15 cellular contexts compared by ENCODE assay signal in genomic region chr6:33390173-33390572, GRCh38. TPM values are rescaled to one million over a fixed set of nuclear protein-coding genes. Genes with fewer than 3 reads are reported as not detected.
DNase-seq lines count a peak whose midpoint lies in the region; ATAC-seq and TF ChIP-seq lines count a peak whose summit lies in the region.
"Had no signal": no experiment of that assay in that cellular context is flagged by ENCODE, and none has a peak within 500 bp of the region (broad histone marks: within the 10 kb centered on the region; RNA-seq: fewer than 3 reads in every experiment).

No MANE protein-coding gene starts in this region.

- H2AFZ ChIP-seq in neural progenitor cell (replicated peaks) = peak overlapping the region; percentile 32

- no peak for DNase-seq in CD4-positive, alpha-beta memory T cell
- DNase-seq in neural progenitor cell (ENCODE audit: low spot score) = no peak
- DNase-seq in DMS53 (lab: John Stamatoyannopoulos, UW) = no peak
- no peak for DNase-seq in SK-N-DZ (ENCODE audit: low spot score)
- no peak for DNase-seq in Peyer's patch
- DNase-seq: activated effector memory CD4-positive, alpha-beta T cell treated with Interleukin-2 at 50 U/mL for 16 hours; DMS79 treated with DMSO at 0.1 percent for 48 hours; foreskin melanocyte; mesenchymal stem cell; NCI-H1436 treated with DMSO at 0.1 percent for 48 hours; NCI-H510A; PC-9 had no signal

- POLR2A ChIA-PET in CD4-positive, alpha-beta memory T cell (lab: Charles Lee; ENCODE audit: partially characterized antibody) = interaction anchor here (1.0 to 3.8 kb wide), 13 partner anchors 20 to 189 kb away, joined by 3 to 32 read pairs (median 9); partner anchors contain the start of genes BAK1, CUTA, PFDN6 and RGL2

- TF ChIP-seq CTCF in brain (conservative IDR thresholded peaks at IDR 0.05) (no peak), neural progenitor cell (IDR thresholded peaks at IDR 0.05) (no peak), Peyer's patch (IDR thresholded peaks at IDR 0.05) (no peak)

- no peak overlapping the region for H3K4me2 ChIP-seq in neural progenitor cell

- H3K9me3 ChIP-seq in CD4-positive, alpha-beta memory T cell (ENCODE audit: control insufficient read depth in 1 of 2, low read length in 2 of 2) = no peaks in the 10 kb centered on the region
- H3K9me3 ChIP-seq in neural progenitor cell (ENCODE audit: low read depth) (no peaks in the 10 kb centered on the region), Peyer's patch (no peaks in the 10 kb centered on the region)

- H3K9me3 Mint-ChIP-seq in CD4-positive, alpha-beta memory T cell = no peaks in the 10 kb centered on the region
- H3K9me3 Mint-ChIP-seq in IgD-negative memory B cell (no peaks in the 10 kb centered on the region), brain (peaks cover 0 to 4% (median 0%) of the 10 kb centered on the region in 5 experiments), neural progenitor cell (no peaks in the 10 kb centered on the region)

- no peak overlapping the region for H3K9ac ChIP-seq in neural progenitor cell

- no peak for TF ChIP-seq POLR2A in Peyer's patch (IDR thresholded peaks at IDR 0.05)

- no peak overlapping the region for H3K4me3 ChIP-seq in CD4-positive, alpha-beta memory T cell (ENCODE audit: low read length in 2 of 2)
- H3K4me3 ChIP-seq in neural progenitor cell (no peak overlapping the region), Peyer's patch (no peak overlapping the region)

- no peaks in the 10 kb centered on the region for H3K27me3 Mint-ChIP-seq in CD4-positive, alpha-beta memory T cell
- peaks cover 3% of the 10 kb centered on the region for H3K27me3 Mint-ChIP-seq in IgD-negative memory B cell
- H3K27me3 Mint-ChIP-seq in brain = peaks cover 3% of the 10 kb centered on the region
- H3K27me3 Mint-ChIP-seq in neural progenitor cell (ENCODE audit: insufficient read depth, low read depth) = peaks cover 5% of the 10 kb centered on the region

- CTCF ChIA-PET in CD4-positive, alpha-beta memory T cell (lab: Charles Lee; ENCODE audit: partially characterized antibody) = interaction anchor here (0.9 to 2.0 kb wide), 23 partner anchors 9 to 179 kb away, joined by 3 to 26 read pairs (median 5); partner anchors contain the start of genes B3GALT4, CUTA, RPS18 and VPS52

- H3K36me3 ChIP-seq in CD4-positive, alpha-beta memory T cell (ENCODE audit: insufficient read depth, low read length) = no peaks in the 10 kb centered on the region
- no peaks in the 10 kb centered on the region for H3K36me3 ChIP-seq in neural progenitor cell
- no peaks in the 10 kb centered on the region for H3K36me3 ChIP-seq in Peyer's patch

- peak overlapping the region; percentile 74 for H3K27ac ChIP-seq in CD4-positive, alpha-beta memory T cell (ENCODE audit: low read depth, low read length)
- no peak overlapping the region for H3K27ac ChIP-seq in neural progenitor cell
- peak overlapping the region in 1 of 4 donors; percentile 85 for H3K27ac ChIP-seq in Peyer's patch

- peaks cover 13% of the 10 kb centered on the region for H3F3A ChIP-seq in neural progenitor cell (ENCODE audit: low read depth)

- peak overlapping the region in 1 of 8 donors; percentile 86 for H3K4me3 Mint-ChIP-seq in CD4-positive, alpha-beta memory T cell
- H3K4me3 Mint-ChIP-seq in IgD-negative memory B cell = peak overlapping the region in 1 of 4 donors; percentile 42
- H3K4me3 Mint-ChIP-seq in brain = peak overlapping the region in 3 of 5 experiments; percentile 88 to 90 (median 89)
- H3K4me3 Mint-ChIP-seq in neural progenitor cell = peak overlapping the region; percentile 44

- no peaks in the 10 kb centered on the region for H3K36me3 Mint-ChIP-seq in CD4-positive, alpha-beta memory T cell
- H3K36me3 Mint-ChIP-seq in IgD-negative memory B cell (no peaks in the 10 kb centered on the region), brain (no peaks in the 10 kb centered on the region), neural progenitor cell (peaks cover 11% of the 10 kb centered on the region)

- H3K27me3 ChIP-seq in CD4-positive, alpha-beta memory T cell (ENCODE audit: insufficient read depth, low read length) = no peaks in the 10 kb centered on the region
- no peaks in the 10 kb centered on the region for H3K27me3 ChIP-seq in neural progenitor cell
- no peaks in the 10 kb centered on the region for H3K27me3 ChIP-seq in Peyer's patch

- H4K20me1 ChIP-seq in neural progenitor cell (ENCODE audit: low read depth) = peaks cover 26% of the 10 kb centered on the region

- H3K27ac Mint-ChIP-seq in CD4-positive, alpha-beta memory T cell = peak overlapping the region; percentile 52 to 98 (median 97)
- H3K27ac Mint-ChIP-seq in IgD-negative memory B cell (peak overlapping the region in 2 of 3 donors; percentile 98 to 99), brain (peak overlapping the region in 4 of 5 experiments; percentile 96 to 99 (median 99)), neural progenitor cell (no peak overlapping the region)

- H3K4me1 ChIP-seq in CD4-positive, alpha-beta memory T cell (ENCODE audit: insufficient read depth, low read length) = peaks cover 21% of the 10 kb centered on the region
- H3K4me1 ChIP-seq in neural progenitor cell = peaks cover 23% of the 10 kb centered on the region
- H3K4me1 ChIP-seq in Peyer's patch = peaks cover 0 to 9% (median 7%) of the 10 kb centered on the region in 4 donors

- no peak for ATAC-seq in GM19324 (IDR thresholded peaks at IDR 0.05; ENCODE audit: low FRiP score, unreplicated experiment)

- H3K79me2 ChIP-seq in neural progenitor cell (ENCODE audit: low read depth) = peaks cover 34% of the 10 kb centered on the region

- intact Hi-C loops in CD4-positive, alpha-beta memory T cell (cut with micrococcal nuclease) = loop anchor here (2.0 kb wide), 1 partner anchor 91 kb away; the partner anchor contains the start of gene RGL2

- peaks cover 22 to 37% (median 29%) of the 10 kb centered on the region in 4 donors for H3K4me1 Mint-ChIP-seq in CD4-positive, alpha-beta memory T cell
- H3K4me1 Mint-ChIP-seq in IgD-negative memory B cell = peaks cover 10 to 24% (median 23%) of the 10 kb centered on the region in 3 donors
- H3K4me1 Mint-ChIP-seq in brain = peaks cover 40% of the 10 kb centered on the region
- H3K4me1 Mint-ChIP-seq in neural progenitor cell = peaks cover 29% of the 10 kb centered on the region

RNA-seq across cellular contexts. Expression of gene KIFC1, which starts 1.4 kb away (rescaled TPM):
- under 1 TPM; 0.61 to 0.69 TPM for total RNA-seq in CD4-positive, alpha-beta memory T cell
- under 1 TPM in 1 of 2 donors, not detected in 1; 0.54 TPM for polyA plus RNA-seq in CD4-positive, alpha-beta memory T cell
- 0.23 TPM for polyA plus RNA-seq in IgD-negative memory B cell
- polyA plus RNA-seq in brain (ENCODE audit: insufficient read depth, low read depth, low replicate concordance) = 89.6 TPM
- total RNA-seq in neural progenitor cell (ENCODE audit: low replicate concordance) = 93.9 and 179 TPM in 2 replicates
- polyA plus RNA-seq in SK-N-DZ (2014; cell fraction: cytosol; rRNA removed) = 130 and 153 TPM in 2 replicates
- 192 and 214 TPM in 2 replicates for polyA plus RNA-seq in SK-N-DZ (2014; cell fraction: nucleus; rRNA removed)
- total RNA-seq in Peyer's patch = 10 to 100 TPM; 10.9 to 28.1 (median 18.3) TPM

RNA-seq across cellular contexts. Expression of gene PHF1, which starts 20.6 kb away (rescaled TPM):
- total RNA-seq in CD4-positive, alpha-beta memory T cell = 100 to 1,000 TPM; 220 TPM
- polyA plus RNA-seq in CD4-positive, alpha-beta memory T cell = 10 to 100 TPM; 61.2 to 81.8 TPM
- polyA plus RNA-seq in IgD-negative memory B cell (77.0 TPM), brain (ENCODE audit: insufficient read depth, low read depth, low replicate concordance) (115 TPM)
- total RNA-seq in neural progenitor cell (ENCODE audit: low replicate concordance) (25.6 and 55.8 TPM in 2 replicates), Peyer's patch (10 to 100 TPM; 46.8 to 86.1 (median 77.3) TPM)
- 34.8 and 38.5 TPM in 2 replicates for polyA plus RNA-seq in SK-N-DZ (2014; cell fraction: cytosol; rRNA removed)
- polyA plus RNA-seq in SK-N-DZ (2014; cell fraction: nucleus; rRNA removed) = 264 and 294 TPM in 2 replicates

RNA-seq across cellular contexts. Expression of gene CUTA, which starts 27.7 kb away (rescaled TPM):
- 100 to 1,000 TPM; 210 to 217 TPM for total RNA-seq in CD4-positive, alpha-beta memory T cell
- polyA plus RNA-seq in CD4-positive, alpha-beta memory T cell = 100 to 1,000 TPM; 371 to 407 TPM
- polyA plus RNA-seq in IgD-negative memory B cell (449 TPM), brain (ENCODE audit: insufficient read depth, low read depth, low replicate concordance) (837 TPM)
- total RNA-seq in neural progenitor cell (ENCODE audit: low replicate concordance) (118 and 186 TPM in 2 replicates), Peyer's patch (100 to 1,000 TPM in 2 of 4 donors, 10 to 100 TPM in 2; 43.7 to 134 (median 96.2) TPM)
- 267 and 272 TPM in 2 replicates for polyA plus RNA-seq in SK-N-DZ (2014; cell fraction: cytosol; rRNA removed)
- 200 and 234 TPM in 2 replicates for polyA plus RNA-seq in SK-N-DZ (2014; cell fraction: nucleus; rRNA removed)

RNA-seq across cellular contexts. Expression of gene SYNGAP1, which starts 29.7 kb away (rescaled TPM):
- 10 to 100 TPM; 47.8 to 48.0 TPM for total RNA-seq in CD4-positive, alpha-beta memory T cell
- 1 to 10 TPM in 1 of 2 donors, not detected in 1; 1.9 TPM for polyA plus RNA-seq in CD4-positive, alpha-beta memory T cell
- polyA plus RNA-seq in IgD-negative memory B cell = 0.54 TPM
- 40.7 TPM for polyA plus RNA-seq in brain (ENCODE audit: insufficient read depth, low read depth, low replicate concordance)
- 14.1 and 29.7 TPM in 2 replicates for total RNA-seq in neural progenitor cell (ENCODE audit: low replicate concordance)
- 6.5 and 8.6 TPM in 2 replicates for polyA plus RNA-seq in SK-N-DZ (2014; cell fraction: cytosol; rRNA removed)
- polyA plus RNA-seq in SK-N-DZ (2014; cell fraction: nucleus; rRNA removed) = 18.6 and 35.4 TPM in 2 replicates
- total RNA-seq in Peyer's patch = 10 to 100 TPM in 3 of 4 donors, 1 to 10 TPM in 1; 5.4 to 42.1 (median 15.0) TPM

Comparison
In these comparisons a context has a peak if more than half of its experiments do, and no peak if none do; other contexts are left out.
1. RNA of gene KIFC1, which starts 1.4 kb away (total RNA-seq): 93.9 to 179 TPM in neural progenitor cell and 10.9 to 28.1 TPM in Peyer's patch; 0.61 to 0.69 TPM in CD4-positive, alpha-beta memory T cell; every median in the first group is over 4 times any median in the second.